In the genomic region with DNA sequence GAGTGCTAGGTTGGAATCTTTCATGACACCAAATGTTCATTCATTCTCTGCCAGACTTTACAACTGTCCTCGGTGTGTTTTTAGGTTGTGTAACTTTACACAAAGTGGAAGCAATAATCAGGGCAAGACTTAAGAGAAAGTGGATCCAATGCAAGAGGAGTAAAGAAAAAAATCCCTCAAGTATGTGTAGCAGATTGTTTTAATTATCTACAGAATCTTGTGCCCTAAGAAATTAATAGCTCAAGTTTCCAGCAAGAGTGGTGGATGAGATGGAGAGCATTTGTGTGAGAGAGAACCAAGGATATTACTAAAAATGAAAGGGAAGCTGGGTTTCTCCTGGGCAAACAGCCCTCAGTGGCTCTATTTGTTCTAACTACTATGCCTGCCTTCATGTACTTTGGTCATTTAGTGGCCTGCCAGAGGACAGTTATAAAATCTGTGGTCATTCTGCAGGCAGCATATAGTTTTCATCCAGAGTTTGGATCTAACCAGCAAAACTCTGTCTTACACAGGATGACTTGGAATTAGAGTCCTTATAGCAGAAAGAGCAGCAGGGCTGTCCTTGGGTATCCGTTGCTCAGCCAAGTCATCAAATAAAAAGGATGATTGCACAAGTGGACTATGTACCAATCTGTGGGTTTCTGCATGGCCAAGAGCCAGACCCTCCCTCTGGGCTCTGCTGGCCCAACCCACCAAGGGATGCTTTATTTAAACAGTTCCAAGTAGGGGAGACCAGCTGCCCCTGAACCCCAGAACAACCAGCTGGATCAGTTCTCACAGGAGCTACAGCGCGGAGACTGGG, we compare ENCODE assay signal across 10 cellular contexts. TPM values are rescaled to one million over a fixed set of nuclear protein-coding genes. Genes with fewer than 3 reads are reported as not detected.
DNase-seq lines count a peak whose midpoint lies in the region; ATAC-seq and TF ChIP-seq lines count a peak whose summit lies in the region.
"Not testable (repeated sequence)": the region's sequence is repeated elsewhere in the genome, so short reads cannot be mapped to it uniquely, and the experiment has no call there.
"Had no signal": no experiment of that assay in that cellular context is flagged by ENCODE, and none has a peak within 500 bp of the region (broad histone marks: within the 10 kb centered on the region; RNA-seq: fewer than 3 reads in every experiment).

A gene (plus strand): TSS at position 752 of the 802 bp plus-strand sequence. CDS start 285 bp downstream, outside the sequence.

- not testable (repeated sequence) for H3K36me3 ChIP-seq in CD4-positive, alpha-beta memory T cell (ENCODE audit: insufficient read depth, low read length); adipocyte (ENCODE audit: control insufficient read depth, insufficient read depth, low read length, severe bottlenecking); right lobe of liver

- peaks cover 7 to 10% (median 8%) of the 10 kb centered on the region in 4 donors for H3K4me1 Mint-ChIP-seq in CD4-positive, alpha-beta memory T cell

- not testable (repeated sequence) for H3K9ac ChIP-seq in adipocyte (ENCODE audit: low read length)

- peaks cover 6 to 12% of the 10 kb centered on the region in 2 donors for H3K27me3 Mint-ChIP-seq in CD4-positive, alpha-beta memory T cell

- ATAC-seq in Right ventricle myocardium superior (ENCODE audit: poor library complexity) (peak; percentile 56), right lobe of liver (peak; percentile 91 to 97 (median 95))

- H3K9me3 ChIP-seq in CD4-positive, alpha-beta memory T cell (ENCODE audit: control insufficient read depth in 1 of 2, low read length in 2 of 2); adipocyte (ENCODE audit: control insufficient read depth, low read length); right lobe of liver: not testable (repeated sequence)

- not testable (repeated sequence) for H3K4me3 ChIP-seq in CD4-positive, alpha-beta memory T cell (ENCODE audit: low read length in 2 of 2); adipocyte (ENCODE audit: low read length); right lobe of liver
- H3K4me3 ChIP-seq in NB4 (ENCODE audit: low read depth, low read length): peak within 1 kb of the TSS; percentile 84

- DNase-seq in CD4-positive, alpha-beta memory T cell; Right ventricle myocardium superior: not testable (repeated sequence)
- peak; percentile 94 for DNase-seq in NB4 (ENCODE audit: low read depth)
- DNase-seq in SKM-1 treated with dmso at 0.1 percent for 144 hours (lab: John Stamatoyannopoulos, UW; ENCODE audit: unreplicated experiment): peak; percentile 58
- peak; percentile 36 for DNase-seq in adipocyte (ENCODE audit: low read depth)
- peak; percentile 39 to 68 (median 58) for DNase-seq in right lobe of liver
- peak; percentile 6 for DNase-seq in renal cortical epithelial cell (ENCODE audit: low read depth)

- H3K36me3 Mint-ChIP-seq in CD4-positive, alpha-beta memory T cell: not testable (repeated sequence)

- CTCF ChIA-PET in CD4-positive, alpha-beta memory T cell (lab: Charles Lee; ENCODE audit: partially characterized antibody): interaction anchor here (1.2 to 1.7 kb wide), 2 partner anchors 16 to 21 kb away, joined by 3 to 4 read pairs; no protein-coding TSS in a partner anchor

- H3K27ac Mint-ChIP-seq in CD4-positive, alpha-beta memory T cell: peak within 1 kb of the TSS in 5 of 7 donors; percentile 15 to 75 (median 58)

- H3K4me1 ChIP-seq in CD4-positive, alpha-beta memory T cell (ENCODE audit: insufficient read depth, low read length); adipocyte (ENCODE audit: control insufficient read depth, insufficient read depth, low read length): not testable (repeated sequence)
- peaks cover 0 to 16% (median 3%) of the 10 kb centered on the region in 4 donors for H3K4me1 ChIP-seq in right lobe of liver

- WGBS in right lobe of liver (ENCODE audit: insufficient coverage, low coverage, low lambda C conversion rate, missing lambda C conversion rate): 14% methylated on average over 1 of the region's 4 CpGs

- H3K4me3 Mint-ChIP-seq in CD4-positive, alpha-beta memory T cell: peak within 1 kb of the TSS in 3 of 8 donors; percentile 35 to 65 (median 38)

- not testable (repeated sequence) for H3K9me3 Mint-ChIP-seq in CD4-positive, alpha-beta memory T cell

- POLR2A ChIA-PET in CD4-positive, alpha-beta memory T cell (lab: Charles Lee; ENCODE audit: partially characterized antibody): not testable (repeated sequence)

- peak; percentile 29 for TF ChIP-seq POLR2A in NB4 (IDR thresholded peaks at IDR 0.05; ENCODE audit: extremely low read depth, insufficient read length)
- not testable (repeated sequence) for TF ChIP-seq POLR2A in right lobe of liver (IDR thresholded peaks at IDR 0.05)

- intact Hi-C loops in CD4-positive, alpha-beta memory T cell (cut with micrococcal nuclease); Right ventricle myocardium superior (cut with DNase I); right lobe of liver (cut with DNase I): not testable (repeated sequence)

- not testable (repeated sequence) for H3K27ac ChIP-seq in CD4-positive, alpha-beta memory T cell (ENCODE audit: low read depth, low read length); right lobe of liver

- TF ChIP-seq CTCF in NB4 (IDR thresholded peaks at IDR 0.05; ENCODE audit: low read depth, low read length); right lobe of liver (IDR thresholded peaks at IDR 0.05): not testable (repeated sequence)

- H3K27me3 ChIP-seq in CD4-positive, alpha-beta memory T cell (ENCODE audit: insufficient read depth, low read length); right lobe of liver: not testable (repeated sequence)
- H3K27me3 ChIP-seq in adipocyte (replicated peaks; ENCODE audit: control insufficient read depth, insufficient read depth, low read length): peaks cover 16% of the 10 kb centered on the region

RNA-seq across cellular contexts. Expression of the gene that starts here (rescaled TPM):
- total RNA-seq in CD4-positive, alpha-beta memory T cell: not detected
- not detected for polyA plus RNA-seq in CD4-positive, alpha-beta memory T cell
- 2.5 TPM for total RNA-seq in Right ventricle myocardium superior
- 1 to 10 TPM in 2 of 6 experiments, under 1 TPM in 3, not detected in 1; 0.29 to 1.7 (median 0.81) TPM for total RNA-seq in right lobe of liver
- not detected in 2 replicates for total RNA-seq in renal cortical epithelial cell
- total RNA-seq: GM23338, IMR-90 had no signal
- polyA plus RNA-seq: BJ, GM23338, IMR-90 had no signal

Comparison
In these comparisons a context has a peak if more than half of its experiments do, and no peak if none do; other contexts are left out.
1. Peak in DNase-seq in renal cortical epithelial cell; RNA of the gene not detected or under 1 TPM.